ENCODE assay signal across 8 cellular contexts in genomic region chr3:84959470-84960380, GRCh38. TPM values are rescaled to one million over a fixed set of nuclear protein-coding genes. Genes with fewer than 3 reads are reported as not detected.
DNase-seq lines count a peak whose midpoint lies in the region; ATAC-seq, FAIRE-seq and TF ChIP-seq lines count a peak whose summit lies in the region.

No MANE protein-coding gene starts in this region.

- peaks cover 5% of the 10 kb centered on the region for H3K27me3 ChIP-seq in lung (ENCODE audit: control insufficient read depth, insufficient read depth)

- H3K36me3 ChIP-seq in lung (ENCODE audit: control insufficient read depth in 2 of 2, insufficient read depth in 2 of 2, low read length in 2 of 2) = no peaks in the 10 kb centered on the region

- H3K4me1 ChIP-seq in lung (ENCODE audit: control insufficient read depth in 2 of 2, insufficient read depth in 2 of 2, low read length in 2 of 2) = peaks cover 0 to 14% of the 10 kb centered on the region in 2 donors

- CTCF ChIA-PET in MCF 10A (lab: Yijun Ruan, JAX) = interaction anchor here (0.7 to 1.9 kb wide), 2 partner anchors 36 to 412 kb away, joined by 3 to 8 read pairs; no protein-coding TSS in a partner anchor

- no TSS peak for BruUV-seq in MCF 10A (replicated peaks; lab: Mats Ljungman, UMichigan)

- H3K4me1 Mint-ChIP-seq in MCF 10A (ENCODE audit: insufficient read depth, unreplicated experiment) = peaks cover 8% of the 10 kb centered on the region

- no peaks in the 10 kb centered on the region for H3K9me3 ChIP-seq in lung (ENCODE audit: control insufficient read depth in 2 of 2, insufficient read depth in 1 of 2, low read length in 1 of 2)

- no peak overlapping the region for H3K27ac Mint-ChIP-seq in MCF 10A (ENCODE audit: low read depth, unreplicated experiment)

- DNase-seq in left cardiac atrium = no peak
- no peak for DNase-seq in left ventricle myocardium superior
- no peak for DNase-seq in MCF 10A (ENCODE audit: unreplicated experiment)
- DNase-seq in lung (ENCODE audit: low spot score) = no peak
- DNase-seq in urothelium cell line (ENCODE audit: low spot score) = peak; percentile 11
- DNase-seq in SHP77 treated with DMSO at 0.1 percent for 48 hours (lab: John Stamatoyannopoulos, UW) = no peak
- DNase-seq in D721Med (ENCODE audit: insufficient read length, low spot score) = no peak
- no peak for DNase-seq in T-helper 9 cell

- no peak overlapping the region for H3K27ac ChIP-seq in lung (ENCODE audit: low read depth in 1 of 2, low read length in 1 of 2)

- no peak for FAIRE-seq in urothelium cell line (lab: Jason Lieb, UNC)
- no peak for FAIRE-seq in D721Med (lab: Jason Lieb, UNC)

- peaks cover 87% of the 10 kb centered on the region for H3K27me3 Mint-ChIP-seq in MCF 10A (ENCODE audit: insufficient read depth, unreplicated experiment)

- H3K9me3 Mint-ChIP-seq in MCF 10A (ENCODE audit: unreplicated experiment) = no peaks in the 10 kb centered on the region

- no peak for TF ChIP-seq CTCF in MCF 10A (IDR thresholded peaks at IDR 0.05; ENCODE audit: unreplicated experiment)
- TF ChIP-seq CTCF in lung (IDR thresholded peaks at IDR 0.05; ENCODE audit: control extremely low read depth, extremely low read depth) = no peak
- TF ChIP-seq CTCF in D721Med (IDR thresholded peaks at IDR 0.05; ENCODE audit: insufficient read depth, missing control alignments) = no peak

- H3K4me3 ChIP-seq in lung = peak overlapping the region; percentile 6

- H3K36me3 Mint-ChIP-seq in MCF 10A (ENCODE audit: insufficient read depth, unreplicated experiment) = no peaks in the 10 kb centered on the region

- 2 to 3% methylated on average over 40 of the region's 40 CpGs for WGBS in lung, 2 donors

- intact Hi-C loops in left cardiac atrium (cut with DNase I) = loop anchor here in 1 of 2 donors (5.0 kb wide), 1 partner anchor 412 kb away; no protein-coding TSS in a partner anchor
- intact Hi-C loops in left ventricle myocardium superior (cut with micrococcal nuclease) = no loop called here
- intact Hi-C loops in MCF 10A (cut with micrococcal nuclease) = loop anchor here (10.0 kb wide), 1 partner anchor 415 kb away; no protein-coding TSS in a partner anchor

- POLR2A ChIA-PET in MCF 10A (lab: Yijun Ruan, JAX) = no interaction called here

- ATAC-seq in left cardiac atrium (peak; percentile 5 to 10), left ventricle myocardium superior (no peak), lung (ENCODE audit: insufficient read depth, low FRiP score) (no peak)

- peak overlapping the region; percentile 88 for H3K4me3 Mint-ChIP-seq in MCF 10A (ENCODE audit: unreplicated experiment)

RNA-seq across cellular contexts. Expression of gene CADM2, which starts 0.9 kb away (rescaled TPM):
- total RNA-seq in left cardiac atrium = 10 to 100 TPM in 1 of 2 donors, 1 to 10 TPM in 1; 8.9 to 11.6 TPM
- 2.5 TPM for total RNA-seq in left ventricle myocardium superior
- not detected in 2 replicates for total RNA-seq in MCF 10A (2022)
- 1 to 10 TPM in 1 of 2 donors, under 1 TPM in 1; 0.21 to 3.3 TPM for total RNA-seq in lung
- under 1 TPM; 0.14 to 0.43 TPM for polyA plus RNA-seq in lung

Comparison
In these comparisons a context has a peak if more than half of its experiments do, and no peak if none do; other contexts are left out.
1. ATAC-seq: peak in left cardiac atrium (2 of 2); none in left ventricle myocardium superior (single experiment) and lung (single experiment).